10 cellular contexts compared by ENCODE assay signal in genomic region chr20:286508-286907, GRCh38. TPM values are rescaled to one million over a fixed set of nuclear protein-coding genes. Genes with fewer than 3 reads are reported as not detected.
"Had no signal": no experiment of that assay in that cellular context is flagged by ENCODE, and none has a peak within 500 bp of the region (broad histone marks: within the 10 kb centered on the region; RNA-seq: fewer than 3 reads in every experiment).

No MANE protein-coding gene starts in this region.

- H2AFZ ChIP-seq: GM23248 had no signal

- H3K4me3 ChIP-seq: GM23248, HAP-1 had no signal

- H3K27me3 Mint-ChIP-seq: IgD-negative memory B cell had no signal

- ATAC-seq: HCT116 had no signal

- H3K4me3 Mint-ChIP-seq: HFFc6, IgD-negative memory B cell had no signal

- H3K27ac ChIP-seq: GM23248, HL-60 had no signal

- H3K9ac ChIP-seq: GM23248 had no signal

- H3K36me3 ChIP-seq: HAP-1 had no signal

- H3K9me3 ChIP-seq: HAP-1 had no signal

- DNase-seq: GM23248, GOT3, H7, HFFc6 had no signal

- H3K27ac Mint-ChIP-seq: HFFc6, IgD-negative memory B cell had no signal

- H3K9me3 Mint-ChIP-seq: HFFc6, IgD-negative memory B cell had no signal

- FAIRE-seq: HTR-8/SVneo had no signal

RNA-seq across cellular contexts. Expression of gene DEFB132, which starts 29.0 kb away (rescaled TPM):
- total RNA-seq: GM23248, H4, H7, HFFc6 had no signal
- polyA plus RNA-seq: GM23248, IgD-negative memory B cell had no signal

RNA-seq across cellular contexts. Expression of gene DEFB129, which starts 59.5 kb away (rescaled TPM):
- total RNA-seq: GM23248, H4, H7, HFFc6 had no signal
- polyA plus RNA-seq: GM23248, IgD-negative memory B cell had no signal
